ENCODE assay signal across 1 cellular context in the genomic region with DNA sequence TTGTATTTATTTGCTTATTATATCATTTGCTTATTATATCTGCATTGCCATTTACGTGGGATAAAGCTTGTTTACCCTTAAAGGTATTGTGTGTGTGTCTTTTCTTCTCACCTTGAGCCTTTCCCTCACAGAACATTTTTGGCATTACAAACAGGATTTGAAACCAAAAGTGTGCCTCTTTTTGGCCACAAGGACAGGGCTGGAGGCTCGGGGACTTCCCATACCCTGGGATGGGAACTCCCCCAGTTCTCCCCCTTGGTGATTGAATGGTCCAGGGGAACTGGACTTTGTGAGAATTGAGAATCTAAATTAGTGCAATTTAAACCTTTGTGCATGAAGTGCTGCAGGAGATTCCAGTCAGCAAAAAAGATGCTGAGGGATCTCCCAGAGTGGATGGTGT.
TF ChIP-seq lines count a peak whose summit lies in the region.

No MANE protein-coding gene starts in this region.

TF ChIP-seq in GM23338, 12 proteins besides CTCF, POLR2A, EP300 and RAD21 (continued from another document):
- TF ChIP-seq, protein P1, sequence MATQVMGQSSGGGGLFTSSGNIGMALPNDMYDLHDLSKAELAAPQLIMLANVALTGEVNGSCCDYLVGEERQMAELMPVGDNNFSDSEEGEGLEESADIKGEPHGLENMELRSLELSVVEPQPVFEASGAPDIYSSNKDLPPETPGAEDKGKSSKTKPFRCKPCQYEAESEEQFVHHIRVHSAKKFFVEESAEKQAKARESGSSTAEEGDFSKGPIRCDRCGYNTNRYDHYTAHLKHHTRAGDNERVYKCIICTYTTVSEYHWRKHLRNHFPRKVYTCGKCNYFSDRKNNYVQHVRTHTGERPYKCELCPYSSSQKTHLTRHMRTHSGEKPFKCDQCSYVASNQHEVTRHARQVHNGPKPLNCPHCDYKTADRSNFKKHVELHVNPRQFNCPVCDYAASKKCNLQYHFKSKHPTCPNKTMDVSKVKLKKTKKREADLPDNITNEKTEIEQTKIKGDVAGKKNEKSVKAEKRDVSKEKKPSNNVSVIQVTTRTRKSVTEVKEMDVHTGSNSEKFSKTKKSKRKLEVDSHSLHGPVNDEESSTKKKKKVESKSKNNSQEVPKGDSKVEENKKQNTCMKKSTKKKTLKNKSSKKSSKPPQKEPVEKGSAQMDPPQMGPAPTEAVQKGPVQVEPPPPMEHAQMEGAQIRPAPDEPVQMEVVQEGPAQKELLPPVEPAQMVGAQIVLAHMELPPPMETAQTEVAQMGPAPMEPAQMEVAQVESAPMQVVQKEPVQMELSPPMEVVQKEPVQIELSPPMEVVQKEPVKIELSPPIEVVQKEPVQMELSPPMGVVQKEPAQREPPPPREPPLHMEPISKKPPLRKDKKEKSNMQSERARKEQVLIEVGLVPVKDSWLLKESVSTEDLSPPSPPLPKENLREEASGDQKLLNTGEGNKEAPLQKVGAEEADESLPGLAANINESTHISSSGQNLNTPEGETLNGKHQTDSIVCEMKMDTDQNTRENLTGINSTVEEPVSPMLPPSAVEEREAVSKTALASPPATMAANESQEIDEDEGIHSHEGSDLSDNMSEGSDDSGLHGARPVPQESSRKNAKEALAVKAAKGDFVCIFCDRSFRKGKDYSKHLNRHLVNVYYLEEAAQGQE (IDR thresholded peaks at IDR 0.05; ENCODE audit: unreplicated experiment), result no peak
- TF ChIP-seq CREB1 (CRISPR knock-in tag; IDR thresholded peaks at IDR 0.05; ENCODE audit: low read depth), result no peak
- TF ChIP-seq, protein P2, sequence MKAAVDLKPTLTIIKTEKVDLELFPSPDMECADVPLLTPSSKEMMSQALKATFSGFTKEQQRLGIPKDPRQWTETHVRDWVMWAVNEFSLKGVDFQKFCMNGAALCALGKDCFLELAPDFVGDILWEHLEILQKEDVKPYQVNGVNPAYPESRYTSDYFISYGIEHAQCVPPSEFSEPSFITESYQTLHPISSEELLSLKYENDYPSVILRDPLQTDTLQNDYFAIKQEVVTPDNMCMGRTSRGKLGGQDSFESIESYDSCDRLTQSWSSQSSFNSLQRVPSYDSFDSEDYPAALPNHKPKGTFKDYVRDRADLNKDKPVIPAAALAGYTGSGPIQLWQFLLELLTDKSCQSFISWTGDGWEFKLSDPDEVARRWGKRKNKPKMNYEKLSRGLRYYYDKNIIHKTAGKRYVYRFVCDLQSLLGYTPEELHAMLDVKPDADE (IDR thresholded peaks at IDR 0.05), result no peak
- no peak for TF ChIP-seq STAT1 (IDR thresholded peaks at IDR 0.05; ENCODE audit: unreplicated experiment)
- TF ChIP-seq POLR2AphosphoS5 (IDR thresholded peaks at IDR 0.05; ENCODE audit: low read depth), result no peak
- no peak for TF ChIP-seq ZNF114 (CRISPR knock-in tag; IDR thresholded peaks at IDR 0.05)
- no peak for TF ChIP-seq JUNB (IDR thresholded peaks at IDR 0.05; ENCODE audit: unreplicated experiment)
- TF ChIP-seq, protein P3, sequence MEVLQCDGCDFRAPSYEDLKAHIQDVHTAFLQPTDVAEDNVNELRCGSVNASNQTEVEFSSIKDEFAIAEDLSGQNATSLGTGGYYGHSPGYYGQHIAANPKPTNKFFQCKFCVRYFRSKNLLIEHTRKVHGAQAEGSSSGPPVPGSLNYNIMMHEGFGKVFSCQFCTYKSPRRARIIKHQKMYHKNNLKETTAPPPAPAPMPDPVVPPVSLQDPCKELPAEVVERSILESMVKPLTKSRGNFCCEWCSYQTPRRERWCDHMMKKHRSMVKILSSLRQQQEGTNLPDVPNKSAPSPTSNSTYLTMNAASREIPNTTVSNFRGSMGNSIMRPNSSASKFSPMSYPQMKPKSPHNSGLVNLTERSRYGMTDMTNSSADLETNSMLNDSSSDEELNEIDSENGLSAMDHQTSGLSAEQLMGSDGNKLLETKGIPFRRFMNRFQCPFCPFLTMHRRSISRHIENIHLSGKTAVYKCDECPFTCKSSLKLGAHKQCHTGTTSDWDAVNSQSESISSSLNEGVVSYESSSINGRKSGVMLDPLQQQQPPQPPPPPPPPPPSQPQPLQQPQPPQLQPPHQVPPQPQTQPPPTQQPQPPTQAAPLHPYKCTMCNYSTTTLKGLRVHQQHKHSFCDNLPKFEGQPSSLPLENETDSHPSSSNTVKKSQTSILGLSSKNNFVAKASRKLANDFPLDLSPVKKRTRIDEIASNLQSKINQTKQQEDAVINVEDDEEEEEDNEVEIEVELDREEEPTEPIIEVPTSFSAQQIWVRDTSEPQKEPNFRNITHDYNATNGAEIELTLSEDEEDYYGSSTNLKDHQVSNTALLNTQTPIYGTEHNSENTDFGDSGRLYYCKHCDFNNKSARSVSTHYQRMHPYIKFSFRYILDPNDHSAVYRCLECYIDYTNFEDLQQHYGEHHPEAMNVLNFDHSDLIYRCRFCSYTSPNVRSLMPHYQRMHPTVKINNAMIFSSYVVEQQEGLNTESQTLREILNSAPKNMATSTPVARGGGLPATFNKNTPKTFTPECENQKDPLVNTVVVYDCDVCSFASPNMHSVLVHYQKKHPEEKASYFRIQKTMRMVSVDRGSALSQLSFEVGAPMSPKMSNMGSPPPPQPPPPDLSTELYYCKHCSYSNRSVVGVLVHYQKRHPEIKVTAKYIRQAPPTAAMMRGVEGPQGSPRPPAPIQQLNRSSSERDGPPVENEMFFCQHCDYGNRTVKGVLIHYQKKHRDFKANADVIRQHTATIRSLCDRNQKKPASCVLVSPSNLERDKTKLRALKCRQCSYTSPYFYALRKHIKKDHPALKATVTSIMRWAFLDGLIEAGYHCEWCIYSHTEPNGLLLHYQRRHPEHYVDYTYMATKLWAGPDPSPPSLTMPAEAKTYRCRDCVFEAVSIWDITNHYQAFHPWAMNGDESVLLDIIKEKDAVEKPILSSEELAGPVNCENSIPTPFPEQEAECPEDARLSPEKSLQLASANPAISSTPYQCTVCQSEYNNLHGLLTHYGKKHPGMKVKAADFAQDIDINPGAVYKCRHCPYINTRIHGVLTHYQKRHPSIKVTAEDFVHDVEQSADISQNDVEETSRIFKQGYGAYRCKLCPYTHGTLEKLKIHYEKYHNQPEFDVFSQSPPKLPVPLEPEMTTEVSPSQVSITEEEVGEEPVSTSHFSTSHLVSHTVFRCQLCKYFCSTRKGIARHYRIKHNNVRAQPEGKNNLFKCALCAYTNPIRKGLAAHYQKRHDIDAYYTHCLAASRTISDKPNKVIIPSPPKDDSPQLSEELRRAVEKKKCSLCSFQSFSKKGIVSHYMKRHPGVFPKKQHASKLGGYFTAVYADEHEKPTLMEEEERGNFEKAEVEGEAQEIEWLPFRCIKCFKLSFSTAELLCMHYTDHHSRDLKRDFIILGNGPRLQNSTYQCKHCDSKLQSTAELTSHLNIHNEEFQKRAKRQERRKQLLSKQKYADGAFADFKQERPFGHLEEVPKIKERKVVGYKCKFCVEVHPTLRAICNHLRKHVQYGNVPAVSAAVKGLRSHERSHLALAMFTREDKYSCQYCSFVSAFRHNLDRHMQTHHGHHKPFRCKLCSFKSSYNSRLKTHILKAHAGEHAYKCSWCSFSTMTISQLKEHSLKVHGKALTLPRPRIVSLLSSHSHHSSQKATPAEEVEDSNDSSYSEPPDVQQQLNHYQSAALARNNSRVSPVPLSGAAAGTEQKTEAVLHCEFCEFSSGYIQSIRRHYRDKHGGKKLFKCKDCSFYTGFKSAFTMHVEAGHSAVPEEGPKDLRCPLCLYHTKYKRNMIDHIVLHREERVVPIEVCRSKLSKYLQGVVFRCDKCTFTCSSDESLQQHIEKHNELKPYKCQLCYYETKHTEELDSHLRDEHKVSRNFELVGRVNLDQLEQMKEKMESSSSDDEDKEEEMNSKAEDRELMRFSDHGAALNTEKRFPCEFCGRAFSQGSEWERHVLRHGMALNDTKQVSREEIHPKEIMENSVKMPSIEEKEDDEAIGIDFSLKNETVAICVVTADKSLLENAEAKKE (CRISPR knock-in tag; IDR thresholded peaks at IDR 0.05), result no peak
- no peak for TF ChIP-seq EZH2phosphoT487 (IDR thresholded peaks at IDR 0.05; ENCODE audit: unreplicated experiment)
- no peak for TF ChIP-seq NANOG (IDR thresholded peaks at IDR 0.05; ENCODE audit: borderline replicate concordance)
- TF ChIP-seq EZH2 (IDR thresholded peaks at IDR 0.05; ENCODE audit: low read depth, unreplicated experiment), result no peak
